Comparison of ENCODE assay signal across 2 cellular contexts in genomic region chr6:170502268-170502667, GRCh38.
TF ChIP-seq lines count a peak whose summit lies in the region.

No MANE protein-coding gene starts in this region.

TF ChIP-seq in HEK293, 187 proteins besides CTCF, POLR2A, EP300 and RAD21:
- peak; percentile 92 for TF ChIP-seq ZSCAN30 (tag by site-specific recombination; IDR thresholded peaks at IDR 0.05)

TF ChIP-seq in HepG2, 621 proteins besides CTCF, POLR2A, EP300 and RAD21:
- peak; percentile 74; the same call in 1 of the 2 replicates for TF ChIP-seq ZSCAN30 (CRISPR knock-in tag; IDR thresholded peaks at IDR 0.05)
TF ChIP-seq in HepG2: peak in this region for 1; not testable (repeated sequence) for 620.
